8 cellular contexts compared by ENCODE assay signal in the genomic region with DNA sequence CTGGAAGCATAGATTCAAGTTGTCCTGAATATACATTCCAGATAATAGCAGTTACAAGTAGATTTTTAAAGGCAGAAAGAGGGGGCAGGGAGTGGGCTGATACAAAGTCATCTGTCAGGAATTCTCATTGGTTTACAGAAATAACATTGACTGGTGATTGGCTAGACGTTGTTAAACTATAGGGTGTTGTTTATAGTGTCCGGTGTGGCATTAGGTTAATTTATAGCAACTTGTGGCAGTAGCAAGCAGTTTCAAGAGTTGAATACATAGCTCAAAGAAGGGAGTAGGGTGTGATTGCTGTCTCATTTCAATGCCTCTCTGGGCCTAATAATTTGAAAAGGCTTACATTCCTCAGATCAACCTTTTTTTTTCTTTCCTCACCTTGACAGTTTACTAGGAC.
"Had no signal": no experiment of that assay in that cellular context is flagged by ENCODE, and none has a peak within 500 bp of the region (broad histone marks: within the 10 kb centered on the region; RNA-seq: fewer than 3 reads in every experiment).

No MANE protein-coding gene starts in this region.

- H3K27ac Mint-ChIP-seq: H9, HFFc6, IgD-negative memory B cell had no signal

- H2AFZ ChIP-seq: GM23248 had no signal

- H3K4me1 Mint-ChIP-seq: IgD-negative memory B cell had no signal

- H3K27ac ChIP-seq: GM23248, HL-60 had no signal

- H3K4me3 Mint-ChIP-seq: H9, HFFc6, IgD-negative memory B cell had no signal

- H3K9ac ChIP-seq: GM23248 had no signal

- H3K9me3 Mint-ChIP-seq: H9, HFFc6 had no signal

- H3K4me3 ChIP-seq: GM23248 had no signal

- ATAC-seq: HepG2 had no signal

- DNase-seq: GM23248, H9, HCEC 1CT, HFFc6, KG1 had no signal
